Comparison of ENCODE assay signal across 33 cellular contexts in genomic region chr9:78046120-78046519, GRCh38.
"Had no signal": no experiment of that assay in that cellular context is flagged by ENCODE, and none has a peak within 500 bp of the region (broad histone marks: within the 10 kb centered on the region; RNA-seq: fewer than 3 reads in every experiment).

No MANE protein-coding gene starts in this region.

- FAIRE-seq: astrocyte, bronchial epithelial cell, colon had no signal

- H3K27ac ChIP-seq: adrenal gland, ascending aorta, body of pancreas, brain microvascular endothelial cell, breast epithelium, cardiac muscle cell had no signal

- H3K4me1 ChIP-seq: adrenal gland, ascending aorta, breast epithelium had no signal

- DNase-seq: activated effector memory CD4-positive, alpha-beta T cell treated with anti-CD3 and anti-CD28 coated beads, Interleukin-2, amount 50 U/mL, for 16 hours; activated effector memory CD4-positive, alpha-beta T cell treated with Interleukin-2 at 50 U/mL for 16 hours; activated gamma-delta T cell; activated gamma-delta T cell treated with Interleukin-2 at 50 U/mL for 16 hours; activated naive CD4-positive, alpha-beta T cell; activated naive CD4-positive, alpha-beta T cell treated with anti-CD3 and anti-CD28 coated beads for 36 hours; activated naive CD4-positive, alpha-beta T cell treated with anti-CD3 and anti-CD28 coated beads, Interleukin-2, amount 10 ng/mL, durations not matched to agents 7 days and 5 days; activated naive CD4-positive, alpha-beta T cell treated with anti-CD3 and anti-CD28 coated beads, Interleukin-2, amount 50 U/mL, for 16 hours; activated naive CD4-positive, alpha-beta T cell treated with Interleukin-2 at 50 U/mL for 16 hours; activated naive CD8-positive, alpha-beta T cell treated with anti-CD3 and anti-CD28 coated beads for 36 hours; activated naive CD8-positive, alpha-beta T cell treated with anti-CD3 and anti-CD28 coated beads, Interleukin-2, amount 10 ng/mL, durations not matched to agents 7 days and 5 days; activated naive CD8-positive, alpha-beta T cell treated with anti-CD3 and anti-CD28 coated beads, Interleukin-2, amount 50 U/mL, for 24 hours; activated T-cell treated with anti-CD3 and anti-CD28 coated beads, Interleukin-2, amount 50 U/mL, for 4 hours; activated T-cell treated with anti-CD3 and anti-CD28 coated beads, Interleukin-2, amount 50 U/mL, for 48 hours; activated T-cell treated with anti-CD3 and anti-CD28 coated beads, Interleukin-2, amount 50 U/mL, for 72 hours; adrenal gland; amniotic stem cell; amygdala; anterior cingulate cortex; aorta; body of pancreas; brain microvascular endothelial cell; caudate nucleus; central memory CD4-positive, alpha-beta T cell; cerebellar nuclear complex had no signal

- H3K27me3 ChIP-seq: adrenal gland, ascending aorta, body of pancreas, brain microvascular endothelial cell, breast epithelium had no signal

- H3K4me3 ChIP-seq: adrenal gland, ascending aorta, body of pancreas, breast epithelium, cardiac muscle cell had no signal

- ATAC-seq: activated naive CD4-positive, alpha-beta T cell treated with anti-CD3 and anti-CD28 coated beads, Interleukin-2, amount 50 U/mL, for 72 hours; activated naive CD8-positive, alpha-beta T cell treated with anti-CD3 and anti-CD28 coated beads, Interleukin-2, amount 50 U/mL, for 24 hours; activated T-cell treated with anti-CD3 and anti-CD28 coated beads, Interleukin-2, amount 50 U/mL, for 4 hours; activated T-cell treated with anti-CD3 and anti-CD28 coated beads, Interleukin-2, amount 50 U/mL, for 72 hours; activated T-helper 17 cell treated with anti-CD3 and anti-CD28 coated beads, Interleukin-2, amount 50 U/mL, for 72 hours; body of pancreas had no signal

- H3K9me3 ChIP-seq: adrenal gland, ascending aorta, body of pancreas, breast epithelium had no signal

- H3K36me3 ChIP-seq: adrenal gland, ascending aorta, brain microvascular endothelial cell, breast epithelium, cardiac muscle cell had no signal
